In genomic region chr1:145955436-145955835, GRCh38 we compare ENCODE assay signal across 1 cellular context.
TF ChIP-seq lines count a peak whose summit lies in the region.

No MANE protein-coding gene starts in this region.

TF ChIP-seq in endothelial cell of umbilical vein, 7 proteins besides CTCF, POLR2A, EP300 and RAD21:
- TF ChIP-seq MYC (IDR thresholded peaks at IDR 0.05; ENCODE audit: low read depth, low read length) (no peak), MAX (IDR thresholded peaks at IDR 0.05; ENCODE audit: insufficient read depth, insufficient read length) (no peak), GATA2 (IDR thresholded peaks at IDR 0.05; ENCODE audit: insufficient read depth, insufficient read length, low read depth, low read length) (no peak), FOS (IDR thresholded peaks at IDR 0.05; ENCODE audit: borderline replicate concordance, insufficient read depth, low read length) (no peak), JUN (IDR thresholded peaks at IDR 0.05; ENCODE audit: borderline replicate concordance, insufficient read depth, insufficient read length, low read depth) (no peak), EZH2 (IDR thresholded peaks at IDR 0.05; ENCODE audit: borderline replicate concordance, low read depth, low read length, severe bottlenecking) (no peak), POLR2AphosphoS5 (IDR thresholded peaks at IDR 0.05; ENCODE audit: insufficient read depth, low read depth, low read length) (no peak)
